Comparison of ENCODE assay signal across 8 cellular contexts in the genomic region with DNA sequence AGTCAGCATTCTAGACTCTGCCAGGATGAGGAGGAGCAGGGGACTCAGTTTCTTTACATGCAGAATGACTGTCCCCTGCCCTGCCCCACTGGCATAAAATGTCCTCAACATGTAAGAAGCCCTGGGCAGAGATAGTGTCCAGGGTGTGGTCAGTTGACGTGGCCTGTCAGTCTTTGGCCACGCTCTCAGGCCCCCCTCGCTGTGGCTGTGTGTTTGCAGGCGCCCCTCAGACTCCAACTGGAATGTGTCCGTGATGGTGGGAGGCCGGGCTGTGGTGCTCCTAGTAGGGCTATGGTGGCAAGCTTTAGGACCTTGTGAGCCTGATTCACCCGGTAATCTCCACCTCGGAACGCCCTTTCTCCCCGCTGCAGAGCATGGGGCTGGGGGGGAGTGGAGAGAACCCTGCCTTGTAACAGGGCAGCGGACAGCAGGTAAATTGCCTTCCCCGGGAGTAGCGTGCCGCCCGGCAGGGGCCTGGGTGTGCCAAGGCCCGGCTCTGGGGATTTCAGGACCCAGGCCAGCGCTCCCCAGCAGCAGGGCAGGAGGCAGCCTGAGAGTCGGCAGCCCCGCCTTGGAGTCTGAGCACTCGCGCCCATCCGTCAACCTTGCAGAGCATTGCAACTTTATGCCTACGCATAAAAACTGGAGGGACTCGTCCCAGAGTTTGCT.
A peak's percentile ranks its signal among the peaks of the same experiment; 100 is the strongest.
DNase-seq lines count a peak whose midpoint lies in the region; ATAC-seq and TF ChIP-seq lines count a peak whose summit lies in the region.

No MANE protein-coding gene starts in this region.

- H3F3A ChIP-seq in GM23338 (replicated peaks; ENCODE audit: low read depth): no peaks in the 10 kb centered on the region

- peaks cover 26% of the 10 kb centered on the region; the same call in 1 of the 2 replicates for H4K20me1 ChIP-seq in GM23338 (replicated peaks; ENCODE audit: insufficient read depth)

- no peaks in the 10 kb centered on the region for H3K9me2 ChIP-seq in GM23338 (ENCODE audit: insufficient read depth)

- no peak overlapping the region for H2AFZ ChIP-seq in GM23338

- H3K4me3 Mint-ChIP-seq in GM23338: peak overlapping the region; percentile 71

- no peaks in the 10 kb centered on the region for H3K36me3 Mint-ChIP-seq in GM23338 (ENCODE audit: low read depth)

- TF ChIP-seq EP300 in upper lobe of left lung (IDR thresholded peaks at IDR 0.05): no peak

- H3K9me3 ChIP-seq in adrenal gland (replicated peaks in 1 of 3): no peaks in the 10 kb centered on the region
- no peaks in the 10 kb centered on the region for H3K9me3 ChIP-seq in upper lobe of left lung

- peak overlapping the region; percentile 79 for H3K4me2 ChIP-seq in GM23338

- TF ChIP-seq CTCF in GM23338 (conservative IDR thresholded peaks at IDR 0.05; ENCODE audit: low read depth in 2 of 2) (no peak), adrenal gland (IDR thresholded peaks at IDR 0.05) (no peak), upper lobe of left lung (IDR thresholded peaks at IDR 0.05) (no peak)

- 19 to 64% (median 29%) methylated on average over 6 to 24 of the region's 24 CpGs for WGBS in adrenal gland, 4 donors
- 7 to 17% methylated on average over 3 to 24 of the region's 24 CpGs for WGBS in upper lobe of left lung, 2 donors

- peaks cover 13% of the 10 kb centered on the region for H3K4me1 Mint-ChIP-seq in GM23338

- TF ChIP-seq POLR2A in adrenal gland (IDR thresholded peaks at IDR 0.05) (no peak), upper lobe of left lung (IDR thresholded peaks at IDR 0.05) (no peak)

- DNase-seq in A172 (ENCODE audit: low spot score): peak; percentile 32
- DNase-seq in GM23338 (ENCODE audit: low spot score): peak; percentile 91
- DNase-seq in adrenal gland: peak in 6 of 7 donors; percentile 38 to 71 (median 60)
- DNase-seq in iris pigment epithelial cell (ENCODE audit: low read depth): peak; percentile 55
- DNase-seq in SW 1271 (lab: John Stamatoyannopoulos, UW): no peak
- no peak for DNase-seq in NCI-H128 (lab: John Stamatoyannopoulos, UW; ENCODE audit: unreplicated experiment)
- DNase-seq in upper lobe of left lung: no peak
- no peak for DNase-seq in NCI-H2081 (lab: John Stamatoyannopoulos, UW)

- H3K36me3 ChIP-seq in GM23338 (ENCODE audit: insufficient read depth) (no peaks in the 10 kb centered on the region), adrenal gland (replicated peaks in 1 of 2) (no peaks in the 10 kb centered on the region), upper lobe of left lung (no peaks in the 10 kb centered on the region)

- H3K27me3 Mint-ChIP-seq in GM23338 (ENCODE audit: insufficient read depth, low read depth, poor library complexity): peaks cover 7% of the 10 kb centered on the region

- intact Hi-C loops in adrenal gland (cut with DNase I): no loop called here

- H3K4me1 ChIP-seq in GM23338 (ENCODE audit: insufficient read depth) (no peaks in the 10 kb centered on the region; the same call in 1 of the 2 replicates), adrenal gland (replicated peaks in 1 of 2) (no peaks in the 10 kb centered on the region), upper lobe of left lung (no peaks in the 10 kb centered on the region)

- no peaks in the 10 kb centered on the region for H3K9me3 Mint-ChIP-seq in GM23338

- no peak overlapping the region for H3K27ac Mint-ChIP-seq in GM23338

- H3K4me3 ChIP-seq in GM23338 (peak overlapping the region; percentile 47), adrenal gland (no peak overlapping the region), upper lobe of left lung (no peak overlapping the region)

- H3K79me2 ChIP-seq in GM23338 (replicated peaks; ENCODE audit: insufficient read depth): no peaks in the 10 kb centered on the region

- H3K27ac ChIP-seq in GM23338 (ENCODE audit: low read depth): no peak overlapping the region
- no peak overlapping the region for H3K27ac ChIP-seq in adrenal gland
- no peak overlapping the region for H3K27ac ChIP-seq in upper lobe of left lung

- no peaks in the 10 kb centered on the region for H3K27me3 ChIP-seq in GM23338 (ENCODE audit: insufficient read depth)
- peaks cover 16% of the 10 kb centered on the region for H3K27me3 ChIP-seq in adrenal gland
- H3K27me3 ChIP-seq in upper lobe of left lung: no peaks in the 10 kb centered on the region

- ATAC-seq in GM23338: peak; percentile 96
- ATAC-seq in upper lobe of left lung (ENCODE audit: low FRiP score in 2 of 2): no peak

TF ChIP-seq in GM23338, 12 proteins besides CTCF, POLR2A, EP300 and RAD21:
- no peak for TF ChIP-seq CREB1 (CRISPR knock-in tag; IDR thresholded peaks at IDR 0.05; ENCODE audit: low read depth)
- TF ChIP-seq, protein P1, sequence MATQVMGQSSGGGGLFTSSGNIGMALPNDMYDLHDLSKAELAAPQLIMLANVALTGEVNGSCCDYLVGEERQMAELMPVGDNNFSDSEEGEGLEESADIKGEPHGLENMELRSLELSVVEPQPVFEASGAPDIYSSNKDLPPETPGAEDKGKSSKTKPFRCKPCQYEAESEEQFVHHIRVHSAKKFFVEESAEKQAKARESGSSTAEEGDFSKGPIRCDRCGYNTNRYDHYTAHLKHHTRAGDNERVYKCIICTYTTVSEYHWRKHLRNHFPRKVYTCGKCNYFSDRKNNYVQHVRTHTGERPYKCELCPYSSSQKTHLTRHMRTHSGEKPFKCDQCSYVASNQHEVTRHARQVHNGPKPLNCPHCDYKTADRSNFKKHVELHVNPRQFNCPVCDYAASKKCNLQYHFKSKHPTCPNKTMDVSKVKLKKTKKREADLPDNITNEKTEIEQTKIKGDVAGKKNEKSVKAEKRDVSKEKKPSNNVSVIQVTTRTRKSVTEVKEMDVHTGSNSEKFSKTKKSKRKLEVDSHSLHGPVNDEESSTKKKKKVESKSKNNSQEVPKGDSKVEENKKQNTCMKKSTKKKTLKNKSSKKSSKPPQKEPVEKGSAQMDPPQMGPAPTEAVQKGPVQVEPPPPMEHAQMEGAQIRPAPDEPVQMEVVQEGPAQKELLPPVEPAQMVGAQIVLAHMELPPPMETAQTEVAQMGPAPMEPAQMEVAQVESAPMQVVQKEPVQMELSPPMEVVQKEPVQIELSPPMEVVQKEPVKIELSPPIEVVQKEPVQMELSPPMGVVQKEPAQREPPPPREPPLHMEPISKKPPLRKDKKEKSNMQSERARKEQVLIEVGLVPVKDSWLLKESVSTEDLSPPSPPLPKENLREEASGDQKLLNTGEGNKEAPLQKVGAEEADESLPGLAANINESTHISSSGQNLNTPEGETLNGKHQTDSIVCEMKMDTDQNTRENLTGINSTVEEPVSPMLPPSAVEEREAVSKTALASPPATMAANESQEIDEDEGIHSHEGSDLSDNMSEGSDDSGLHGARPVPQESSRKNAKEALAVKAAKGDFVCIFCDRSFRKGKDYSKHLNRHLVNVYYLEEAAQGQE (IDR thresholded peaks at IDR 0.05; ENCODE audit: unreplicated experiment): peak; percentile 91

Comparison
In these comparisons a context has a peak if more than half of its experiments do, and no peak if none do; other contexts are left out.
1. DNase-seq: peak in A172 (single experiment), GM23338 (single experiment), adrenal gland (6 of 7) and iris pigment epithelial cell (single experiment); none in SW 1271 (0 of 2), NCI-H128 (single experiment), upper lobe of left lung (0 of 2) and NCI-H2081 (0 of 2).